Comparison of ENCODE assay signal across 8 cellular contexts in the genomic region with DNA sequence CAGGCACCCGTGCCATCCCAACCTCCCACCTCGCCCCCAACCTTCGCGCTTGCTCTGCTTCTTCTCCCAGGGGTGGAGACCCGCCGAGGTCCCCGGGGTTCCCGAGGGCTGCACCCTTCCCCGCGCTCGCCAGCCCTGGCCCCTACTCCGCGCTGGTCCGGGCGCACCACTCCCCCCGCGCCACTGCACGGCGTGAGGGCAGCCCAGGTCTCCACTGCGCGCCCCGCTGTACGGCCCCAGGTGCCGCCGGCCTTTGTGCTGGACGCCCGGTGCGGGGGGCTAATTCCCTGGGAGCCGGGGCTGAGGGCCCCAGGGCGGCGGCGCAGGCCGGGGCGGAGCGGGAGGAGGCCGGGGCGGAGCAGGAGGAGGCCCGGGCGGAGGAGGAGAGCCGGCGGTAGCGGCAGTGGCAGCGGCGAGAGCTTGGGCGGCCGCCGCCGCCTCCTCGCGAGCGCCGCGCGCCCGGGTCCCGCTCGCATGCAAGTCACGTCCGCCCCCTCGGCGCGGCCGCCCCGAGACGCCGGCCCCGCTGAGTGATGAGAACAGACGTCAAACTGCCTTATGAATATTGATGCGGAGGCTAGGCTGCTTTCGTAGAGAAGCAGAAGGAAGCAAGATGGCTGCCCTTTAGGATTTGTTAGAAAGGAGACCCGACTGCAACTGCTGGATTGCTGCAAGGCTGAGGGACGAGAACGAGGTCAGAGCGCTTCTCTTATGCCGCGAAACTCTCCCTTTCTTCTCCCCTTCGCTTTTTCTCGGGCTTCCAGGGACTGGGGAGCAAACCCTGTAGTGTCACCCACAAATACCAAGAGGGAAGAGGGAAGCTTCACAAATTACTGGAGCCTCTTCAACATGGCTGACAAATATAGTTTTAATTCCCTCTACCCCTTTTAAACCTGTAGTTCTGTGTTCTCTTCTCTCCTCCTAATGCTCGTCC. TPM values are rescaled to one million over a fixed set of nuclear protein-coding genes. Genes with fewer than 3 reads are reported as not detected.
A peak's percentile ranks its signal among the peaks of the same experiment; 100 is the strongest.
DNase-seq lines count a peak whose midpoint lies in the region; ATAC-seq and TF ChIP-seq lines count a peak whose summit lies in the region.

A gene (plus strand): TSS at position 591 of the 934 bp plus-strand sequence. CDS start 87,067 bp downstream, outside the sequence.

- H3K9me3 ChIP-seq in HUES64 (ENCODE audit: insufficient read depth, low read depth, low read length) (no peaks in the 10 kb centered on the region), mucosa of descending colon (no peaks in the 10 kb centered on the region)

- peak within 1 kb of the TSS; percentile 72 for H3K4me3 ChIP-seq in HUES64 (ENCODE audit: low read length)
- H3K4me3 ChIP-seq in mucosa of descending colon, result peak within 1 kb of the TSS; percentile 33

- DNase-seq in D341Med (ENCODE audit: low spot score) (peak; percentile 89), OCI-M1 (lab: John Stamatoyannopoulos, UW) (peak; percentile 82), activated T-cell treated with anti-CD3 and anti-CD28 coated beads for 4 hours (peak; percentile 70), epithelial cell of prostate (ENCODE audit: low read depth, low spot score) (peak; percentile 53), mucosa of descending colon (peak; percentile 85 to 86 (median 85))
- peak; percentile 68 to 70 for DNase-seq in stimulated activated CD8-positive, alpha-beta memory T cell treated with anti-CD3 and anti-CD28 coated beads, Interleukin-2, amount 100 ng/mL, for 48 hours (ENCODE audit: low read depth in 2 of 2)

- under 1% methylated on average over 79 of the region's 79 CpGs for WGBS in HUES64

- H3K27ac ChIP-seq in HUES64 (ENCODE audit: low read depth, low read length) (no peak within 1 kb of the TSS), epithelial cell of prostate (peak within 1 kb of the TSS; percentile 62)

- peaks cover 9% of the 10 kb centered on the region; the same call in 1 of the 2 replicates for H3K4me1 ChIP-seq in HUES64 (ENCODE audit: insufficient read depth, low read length)
- H3K4me1 ChIP-seq in mucosa of descending colon (ENCODE audit: low read depth), result peaks cover 14% of the 10 kb centered on the region

- peaks cover 97% of the 10 kb centered on the region for H3K27me3 ChIP-seq in HUES64 (ENCODE audit: insufficient read depth, low read length)

- intact Hi-C loops in mucosa of descending colon (cut with DNase I, micrococcal nuclease), result loop anchor here in 1 of 2 donors (5.0 kb wide), 1 partner anchor 326 kb away; a partner anchor contains a TSS

- no peak for TF ChIP-seq CTCF in mucosa of descending colon (IDR thresholded peaks at IDR 0.05)

- H3K9ac ChIP-seq in HUES64 (ENCODE audit: low read depth, low read length), result peak within 1 kb of the TSS; percentile 78

- H3K36me3 ChIP-seq in HUES64 (ENCODE audit: insufficient read depth, low read length) (no peaks in the 10 kb centered on the region), mucosa of descending colon (ENCODE audit: low read depth) (no peaks in the 10 kb centered on the region)

- ATAC-seq in GM21526 (IDR thresholded peaks at IDR 0.05; ENCODE audit: low FRiP score, unreplicated experiment) (peak; percentile 86), mucosa of descending colon (peak; percentile 87)

RNA-seq across cellular contexts. Expression of the gene that starts here (rescaled TPM):
- polyA plus RNA-seq in HUES64 (2013, experiment 1 of 2), result 1.6 TPM
- polyA plus RNA-seq in HUES64 (2013, experiment 2 of 2), result 2.3 TPM
- total RNA-seq in mucosa of descending colon, result 10 to 100 TPM; 29.0 to 36.3 (median 31.0) TPM
